10 cellular contexts compared by ENCODE assay signal in genomic region chr18:39453882-39454281, GRCh38.
DNase-seq lines count a peak whose midpoint lies in the region; FAIRE-seq and TF ChIP-seq lines count a peak whose summit lies in the region.
"Had no signal": no experiment of that assay in that cellular context is flagged by ENCODE, and none has a peak within 500 bp of the region (broad histone marks: within the 10 kb centered on the region; RNA-seq: fewer than 3 reads in every experiment).

No MANE protein-coding gene starts in this region.

- peak; percentile 72 for FAIRE-seq in endometrium (lab: Jason Lieb, UNC)

- H4K20me1 ChIP-seq in MM.1S (ENCODE audit: insufficient read depth, low read length): no peaks in the 10 kb centered on the region

- no peaks in the 10 kb centered on the region for H3K9me2 ChIP-seq in MM.1S (replicated peaks; ENCODE audit: insufficient read depth, low read length)

- H3K9me3 ChIP-seq in MM.1S (replicated peaks; ENCODE audit: insufficient read depth, low read length): no peaks in the 10 kb centered on the region

- no peaks in the 10 kb centered on the region for H3F3A ChIP-seq in MM.1S (ENCODE audit: insufficient read depth, low read length)

- H3K9ac ChIP-seq in MM.1S (ENCODE audit: low read length): no peak overlapping the region

- no peak overlapping the region for H3K4me3 ChIP-seq in MM.1S (ENCODE audit: low read length)
- H3K4me3 ChIP-seq: SK-N-MC had no signal

- in situ Hi-C loops in ACHN (cut with HindIII; ENCODE audit: low pct_ligation_motif_present, low pct_unique_long_range_greater_than_20kb, low sequenced_read_pairs): no loop called here

- H3K4me2 ChIP-seq in MM.1S (ENCODE audit: low read depth, low read length): peak overlapping the region; percentile 10; the same call in 1 of the 2 replicates

- no peaks in the 10 kb centered on the region for H3K79me2 ChIP-seq in MM.1S (ENCODE audit: low read length)

- no peaks in the 10 kb centered on the region for H3K27me3 ChIP-seq in MM.1S (replicated peaks; ENCODE audit: insufficient read depth, low read length)

- DNase-seq in ACHN (peak; percentile 61), MM.1S (peak; percentile 17), midbrain (lab: John Stamatoyannopoulos, UW) (peak; percentile 43), NCI-H128 (lab: John Stamatoyannopoulos, UW; ENCODE audit: unreplicated experiment) (no peak), NCI-H2171 (lab: John Stamatoyannopoulos, UW) (no peak), HK-2 (ENCODE audit: unreplicated experiment) (no peak)
- DNase-seq in activated CD4-positive, CD25-positive, alpha-beta regulatory T cell treated with anti-CD3 and anti-CD28 coated beads, Interleukin-2, amount 50 U/mL, for 72 hours: no peak
- DNase-seq: cerebellar nuclear complex had no signal

- no peaks in the 10 kb centered on the region for H3K36me3 ChIP-seq in MM.1S (replicated peaks; ENCODE audit: insufficient read depth, low read length)

- H3K4me1 ChIP-seq in MM.1S (ENCODE audit: low read length): no peaks in the 10 kb centered on the region

- no peak for TF ChIP-seq CTCF in MM.1S (IDR thresholded peaks at IDR 0.05; ENCODE audit: low read length)

- no peak overlapping the region for H2AFZ ChIP-seq in MM.1S (ENCODE audit: low read length)

- H3K27ac ChIP-seq in MM.1S (ENCODE audit: low read length): no peak overlapping the region
- H3K27ac ChIP-seq: SK-N-MC had no signal

Comparison
In these comparisons a context has a peak if more than half of its experiments do, and no peak if none do; other contexts are left out.
1. DNase-seq: peak in ACHN (single experiment), MM.1S (single experiment) and midbrain (single experiment); none in NCI-H128 (single experiment), activated CD4-positive, CD25-positive, alpha-beta regulatory T cell treated with anti-CD3 and anti-CD28 coated beads, Interleukin-2, amount 50 U/mL, for 72 hours (single experiment), NCI-H2171 (single experiment) and HK-2 (single experiment).